ENCODE assay signal across 9 cellular contexts in genomic region chr5:180670586-180671359, GRCh38. TPM values are rescaled to one million over a fixed set of nuclear protein-coding genes. Genes with fewer than 3 reads are reported as not detected.
DNase-seq lines count a peak whose midpoint lies in the region; ATAC-seq and TF ChIP-seq lines count a peak whose summit lies in the region.
"Had no signal": no experiment of that assay in that cellular context is flagged by ENCODE, and none has a peak within 500 bp of the region (broad histone marks: within the 10 kb centered on the region; RNA-seq: fewer than 3 reads in every experiment).

No MANE protein-coding gene starts in this region.

- ATAC-seq in HG03521 (IDR thresholded peaks at IDR 0.05; ENCODE audit: unreplicated experiment) (no peak), HG03280 (IDR thresholded peaks at IDR 0.05; ENCODE audit: unreplicated experiment) (no peak)

- peak; percentile 2 for DNase-seq in AG09309 (ENCODE audit: low read depth)
- peak; percentile 70 for DNase-seq in GM13977 (ENCODE audit: low spot score)
- peak; percentile 82 for DNase-seq in NCI-H748 (lab: John Stamatoyannopoulos, UW; ENCODE audit: unreplicated experiment)
- peak; percentile 41 for DNase-seq in activated T-cell treated with anti-CD3 and anti-CD28 coated beads for 1 hour (ENCODE audit: low read depth)
- peak; percentile 55 for DNase-seq in fibroblast of pulmonary artery (ENCODE audit: low read depth)
- DNase-seq in osteoblast (ENCODE audit: insufficient read length, low spot score, missing footprints): peak; percentile 71

- H3K4me1 ChIP-seq in osteoblast (ENCODE audit: insufficient read depth, low read length): no peaks in the 10 kb centered on the region

- H3K4me3 ChIP-seq in AG09309 (ENCODE audit: control insufficient read depth, low read depth, low read length) (no peak overlapping the region), fibroblast of pulmonary artery (replicated peaks; ENCODE audit: low read depth, low read length) (no peak overlapping the region), osteoblast (ENCODE audit: insufficient read depth, low read length) (no peak overlapping the region)

- TF ChIP-seq CTCF in AG09309 (IDR thresholded peaks at IDR 0.05; ENCODE audit: control insufficient read depth, insufficient read depth, low read depth, low read length, missing control alignments): peak; percentile 53
- TF ChIP-seq CTCF in GM13977 (IDR thresholded peaks at IDR 0.05; ENCODE audit: extremely low read depth, insufficient read depth, missing control alignments): peak; percentile 76
- TF ChIP-seq CTCF in fibroblast of pulmonary artery (IDR thresholded peaks at IDR 0.05; ENCODE audit: low read length, missing control alignments): peak; percentile 59
- peak; percentile 58 for TF ChIP-seq CTCF in osteoblast (IDR thresholded peaks at IDR 0.05; ENCODE audit: extremely low read depth, low read depth, low read length)

- no peaks in the 10 kb centered on the region for H3K9me3 ChIP-seq in osteoblast (ENCODE audit: low read depth, low read length)
- H3K9me3 ChIP-seq: neutrophil had no signal

- no peaks in the 10 kb centered on the region for H3K79me2 ChIP-seq in osteoblast (ENCODE audit: insufficient read depth, low read length)

- no peak overlapping the region for H3K4me2 ChIP-seq in osteoblast (ENCODE audit: insufficient read depth, low read length)

- H2AFZ ChIP-seq in osteoblast (ENCODE audit: low read length): no peak overlapping the region

- H4K20me1 ChIP-seq in osteoblast (ENCODE audit: insufficient read depth, low read length): no peaks in the 10 kb centered on the region

- no peak overlapping the region for H3K27ac ChIP-seq in osteoblast (ENCODE audit: low read depth, low read length)
- H3K27ac ChIP-seq: neutrophil had no signal

- H3K27me3 ChIP-seq in osteoblast (ENCODE audit: insufficient read depth, low read length): peaks cover 5% of the 10 kb centered on the region

- H3K36me3 ChIP-seq in osteoblast (ENCODE audit: insufficient read depth, low read length): no peaks in the 10 kb centered on the region
- H3K36me3 ChIP-seq: neutrophil had no signal

- in situ Hi-C loops in GM13977 (cut with MboI; ENCODE audit: low pct_unique_long_range_greater_than_20kb, low sequenced_read_pairs, unreplicated experiment): no loop called here

RNA-seq across cellular contexts. Expression of gene FLT4, which starts 21.4 kb away (rescaled TPM):
- total RNA-seq in osteoblast: not detected in 2 replicates

Comparison
In these comparisons a context has a peak if more than half of its experiments do, and no peak if none do; other contexts are left out.
1. DNase-seq: peak in every context shown above with its lines; median percentile 82 in NCI-H748; 71 in osteoblast; 70 in GM13977; 55 in fibroblast of pulmonary artery; 41 in activated T-cell treated with anti-CD3 and anti-CD28 coated beads for 1 hour; 2 in AG09309.